In the genomic region with DNA sequence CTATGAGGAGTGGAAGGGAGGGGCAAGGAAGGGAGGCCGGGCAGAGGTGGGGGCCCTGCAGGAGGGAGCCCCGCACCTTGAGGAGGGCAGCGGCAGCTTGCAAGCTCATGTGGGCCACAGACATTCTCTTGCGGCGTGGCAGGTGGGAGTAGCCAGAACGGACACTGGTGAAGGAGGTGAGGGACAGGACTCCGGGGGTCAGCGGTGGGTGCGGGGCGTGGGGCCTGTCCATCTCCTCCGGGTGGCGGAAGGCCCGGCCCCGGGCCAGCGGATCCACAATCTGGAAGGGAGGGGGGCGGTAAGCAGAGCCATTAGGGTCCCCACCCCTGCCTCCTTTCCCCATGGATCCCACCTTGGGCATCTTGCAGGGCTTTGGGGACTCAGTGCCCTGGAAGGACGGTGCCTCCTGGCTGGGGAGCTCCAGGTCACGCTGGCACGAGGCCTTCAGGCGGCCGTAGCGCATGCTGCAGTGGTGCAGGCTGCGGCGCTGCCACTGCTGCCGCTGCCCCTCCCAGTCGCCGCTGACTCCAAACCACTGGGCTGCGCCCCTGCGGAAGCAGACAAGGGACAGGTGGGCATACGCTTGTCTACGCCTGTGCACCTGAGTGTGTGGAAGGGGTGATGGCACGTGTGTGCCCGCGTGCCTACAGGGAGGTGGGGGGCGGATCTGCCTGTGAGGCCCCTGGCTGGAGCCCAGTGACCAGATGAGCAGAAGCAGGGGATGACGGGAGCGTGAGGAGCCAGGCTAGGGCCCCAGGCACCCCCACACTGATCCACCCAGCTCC, we compare ENCODE assay signal across 3 cellular contexts.
TF ChIP-seq lines count a peak whose summit lies in the region.

No MANE protein-coding gene starts in this region.

TF ChIP-seq in HEK293, 187 proteins besides CTCF, POLR2A, EP300 and RAD21:
- no peak for TF ChIP-seq ZNF561 (tag by site-specific recombination; IDR thresholded peaks at IDR 0.05; ENCODE audit: borderline replicate concordance)
- TF ChIP-seq GLIS2 (tag by site-specific recombination; IDR thresholded peaks at IDR 0.05): peak; percentile 25; the same call in 1 of the 2 replicates
- no peak for TF ChIP-seq SALL2 (tag by site-specific recombination; IDR thresholded peaks at IDR 0.05; ENCODE audit: borderline replicate concordance)

TF ChIP-seq in K562, 482 proteins besides CTCF, POLR2A, EP300 and RAD21:
- TF ChIP-seq STAT5B (CRISPR knock-in tag; IDR thresholded peaks at IDR 0.05) (no peak), MBD2 (IDR thresholded peaks at IDR 0.05; ENCODE audit: borderline replicate concordance, low read depth) (0 out of 2 replicates have a peak, but pooled peaks have one; percentile 14)

TF ChIP-seq in HEK293T, 16 proteins besides CTCF, POLR2A, EP300 and RAD21:
- no peak for TF ChIP-seq TARDBP (IDR thresholded peaks at IDR 0.05)
- TF ChIP-seq HDGF (IDR thresholded peaks at IDR 0.05; ENCODE audit: borderline replicate concordance): no peak
